In genomic region chr1:205774277-205775014, GRCh38 we compare ENCODE assay signal across 1 cellular context.
TF ChIP-seq lines count a peak whose summit lies in the region.

No MANE protein-coding gene starts in this region.

TF ChIP-seq in HepG2, 621 proteins besides CTCF, POLR2A, EP300 and RAD21 (continues in another document):
- TF ChIP-seq SAP130 (CRISPR knock-in tag; IDR thresholded peaks at IDR 0.05; ENCODE audit: low read depth) (peak; percentile 69), BCLAF1 (IDR thresholded peaks at IDR 0.05) (no peak), ZNF652 (CRISPR knock-in tag; IDR thresholded peaks at IDR 0.05; ENCODE audit: borderline replicate concordance, low read depth) (0 out of 2 replicates have a peak, but pooled peaks have one; percentile 66), ZNF10 (CRISPR knock-in tag; IDR thresholded peaks at IDR 0.05; ENCODE audit: borderline replicate concordance, low read depth) (0 out of 2 replicates have a peak, but pooled peaks have one; percentile 41), ZNF816 (CRISPR knock-in tag; IDR thresholded peaks at IDR 0.05; ENCODE audit: borderline replicate concordance) (0 out of 2 replicates have a peak, but pooled peaks have one; percentile 38), PAXIP1 (CRISPR knock-in tag; conservative IDR thresholded peaks at IDR 0.05) (0 out of 2 replicates have a peak, but pooled peaks have one; percentile 14), ZBTB4 (CRISPR knock-in tag; IDR thresholded peaks at IDR 0.05; ENCODE audit: borderline replicate concordance) (0 out of 2 replicates have a peak, but pooled peaks have one; percentile 14), HDAC1 (CRISPR knock-in tag; IDR thresholded peaks at IDR 0.05) (peak; percentile 56; the same call in 1 of the 2 replicates), ZEB1 (IDR thresholded peaks at IDR 0.05; ENCODE audit: insufficient replicate concordance, low read depth) (peak; percentile 39), HBP1 (CRISPR knock-in tag; IDR thresholded peaks at IDR 0.05; ENCODE audit: low read depth) (peak; percentile 48; the same call in 1 of the 2 replicates), THAP11 (CRISPR knock-in tag; IDR thresholded peaks at IDR 0.05) (peak; percentile 59), HNRNPK (IDR thresholded peaks at IDR 0.05; ENCODE audit: low read depth, low read length, poor library complexity, severe bottlenecking) (no peak), IKZF5 (CRISPR knock-in tag; IDR thresholded peaks at IDR 0.05) (0 out of 2 replicates have a peak, but pooled peaks have one; percentile 41), FOXC1 (CRISPR knock-in tag; IDR thresholded peaks at IDR 0.05; ENCODE audit: borderline replicate concordance) (0 out of 2 replicates have a peak, but pooled peaks have one; percentile 27), LCORL (IDR thresholded peaks at IDR 0.05) (no peak), LCORL (CRISPR knock-in tag; IDR thresholded peaks at IDR 0.05) (0 out of 2 replicates have a peak, but pooled peaks have one; percentile 30), SIN3A (IDR thresholded peaks at IDR 0.05; ENCODE audit: borderline replicate concordance, low read depth, low read length) (peak; percentile 47; the same call in 1 of the 2 replicates), ATF7 (IDR thresholded peaks at IDR 0.05) (no peak), ATF7 (CRISPR knock-in tag; IDR thresholded peaks at IDR 0.05) (0 out of 2 replicates have a peak, but pooled peaks have one; percentile 9), REPIN1 (CRISPR knock-in tag; IDR thresholded peaks at IDR 0.05; ENCODE audit: borderline replicate concordance, low read depth) (no peak), EED (CRISPR knock-in tag; IDR thresholded peaks at IDR 0.05) (0 out of 2 replicates have a peak, but pooled peaks have one; percentile 39), MAZ (IDR thresholded peaks at IDR 0.05; ENCODE audit: borderline replicate concordance, low read depth, low read length) (no peak), MAZ (CRISPR knock-in tag; IDR thresholded peaks at IDR 0.05; ENCODE audit: low read depth) (0 out of 2 replicates have a peak, but pooled peaks have one; percentile 19), ZNF777 (CRISPR knock-in tag; IDR thresholded peaks at IDR 0.05) (0 out of 2 replicates have a peak, but pooled peaks have one; percentile 47), TFE3 (CRISPR knock-in tag; IDR thresholded peaks at IDR 0.05) (no peak), ESRRA (CRISPR knock-in tag; IDR thresholded peaks at IDR 0.05; ENCODE audit: low read depth) (0 out of 2 replicates have a peak, but pooled peaks have one; percentile 24), NFYB (CRISPR knock-in tag; IDR thresholded peaks at IDR 0.05) (peak; percentile 44; the same call in 1 of the 2 replicates), ZNF703 (CRISPR knock-in tag; IDR thresholded peaks at IDR 0.05; ENCODE audit: borderline replicate concordance) (no peak), ZNF414 (CRISPR knock-in tag; IDR thresholded peaks at IDR 0.05) (no peak), ZNF574 (CRISPR knock-in tag; IDR thresholded peaks at IDR 0.05) (0 out of 2 replicates have a peak, but pooled peaks have one; percentile 5)
- TF ChIP-seq, protein P1, sequence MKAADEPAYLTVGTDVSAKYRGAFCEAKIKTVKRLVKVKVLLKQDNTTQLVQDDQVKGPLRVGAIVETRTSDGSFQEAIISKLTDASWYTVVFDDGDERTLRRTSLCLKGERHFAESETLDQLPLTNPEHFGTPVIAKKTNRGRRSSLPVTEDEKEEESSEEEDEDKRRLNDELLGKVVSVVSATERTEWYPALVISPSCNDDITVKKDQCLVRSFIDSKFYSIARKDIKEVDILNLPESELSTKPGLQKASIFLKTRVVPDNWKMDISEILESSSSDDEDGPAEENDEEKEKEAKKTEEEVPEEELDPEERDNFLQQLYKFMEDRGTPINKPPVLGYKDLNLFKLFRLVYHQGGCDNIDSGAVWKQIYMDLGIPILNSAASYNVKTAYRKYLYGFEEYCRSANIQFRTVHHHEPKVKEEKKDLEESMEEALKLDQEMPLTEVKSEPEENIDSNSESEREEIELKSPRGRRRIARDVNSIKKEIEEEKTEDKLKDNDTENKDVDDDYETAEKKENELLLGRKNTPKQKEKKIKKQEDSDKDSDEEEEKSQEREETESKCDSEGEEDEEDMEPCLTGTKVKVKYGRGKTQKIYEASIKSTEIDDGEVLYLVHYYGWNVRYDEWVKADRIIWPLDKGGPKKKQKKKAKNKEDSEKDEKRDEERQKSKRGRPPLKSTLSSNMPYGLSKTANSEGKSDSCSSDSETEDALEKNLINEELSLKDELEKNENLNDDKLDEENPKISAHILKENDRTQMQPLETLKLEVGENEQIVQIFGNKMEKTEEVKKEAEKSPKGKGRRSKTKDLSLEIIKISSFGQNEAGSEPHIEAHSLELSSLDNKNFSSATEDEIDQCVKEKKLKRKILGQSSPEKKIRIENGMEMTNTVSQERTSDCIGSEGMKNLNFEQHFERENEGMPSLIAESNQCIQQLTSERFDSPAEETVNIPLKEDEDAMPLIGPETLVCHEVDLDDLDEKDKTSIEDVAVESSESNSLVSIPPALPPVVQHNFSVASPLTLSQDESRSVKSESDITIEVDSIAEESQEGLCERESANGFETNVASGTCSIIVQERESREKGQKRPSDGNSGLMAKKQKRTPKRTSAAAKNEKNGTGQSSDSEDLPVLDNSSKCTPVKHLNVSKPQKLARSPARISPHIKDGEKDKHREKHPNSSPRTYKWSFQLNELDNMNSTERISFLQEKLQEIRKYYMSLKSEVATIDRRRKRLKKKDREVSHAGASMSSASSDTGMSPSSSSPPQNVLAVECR (CRISPR knock-in tag; IDR thresholded peaks at IDR 0.05; ENCODE audit: borderline replicate concordance): peak; percentile 30; the same call in 1 of the 2 replicates
